1 cellular context compared by ENCODE assay signal in the genomic region with DNA sequence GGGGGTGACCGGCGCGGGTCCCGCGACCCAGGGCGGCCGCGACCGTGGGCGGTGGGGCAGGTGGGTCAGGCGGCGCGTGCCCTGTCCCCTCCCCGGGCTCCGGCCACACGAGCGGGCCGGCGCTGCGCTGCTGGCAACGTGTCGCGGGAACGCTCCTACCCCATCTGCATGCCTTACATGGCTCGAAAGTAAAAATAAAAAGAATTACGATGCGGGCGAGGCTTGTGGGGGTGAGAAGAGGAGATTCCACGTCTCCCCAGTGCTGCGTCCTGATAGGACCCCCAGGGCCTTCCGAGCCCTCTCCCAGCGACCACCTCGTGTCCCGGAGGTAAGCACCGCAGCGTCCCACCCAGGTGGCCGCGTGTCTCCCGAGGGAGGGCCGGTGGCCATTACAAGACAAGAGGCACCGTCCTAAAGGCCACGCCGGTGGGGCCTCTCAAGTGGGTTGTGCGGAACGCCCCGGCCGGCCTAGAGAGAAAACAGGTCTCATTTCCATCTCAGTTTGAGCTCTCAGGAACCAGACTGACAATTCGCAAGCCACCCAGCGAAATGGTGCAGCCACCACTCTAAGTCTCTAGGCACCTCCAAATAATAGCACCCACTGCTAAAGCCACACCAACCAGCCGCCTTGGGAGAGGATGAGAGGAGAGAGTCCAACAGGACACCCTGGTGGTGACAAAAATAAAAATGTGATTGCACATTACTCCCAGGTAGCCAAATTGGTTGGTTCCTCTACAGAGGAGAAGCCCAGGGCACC.
TF ChIP-seq lines count a peak whose summit lies in the region.

No MANE protein-coding gene starts in this region.

TF ChIP-seq in H1, 55 proteins besides CTCF, POLR2A, EP300 and RAD21:
- TF ChIP-seq GABPA (IDR thresholded peaks at IDR 0.05; ENCODE audit: borderline replicate concordance, insufficient read depth, low read length) (0 out of 2 replicates have a peak, but pooled peaks have one; percentile 6), JUND (IDR thresholded peaks at IDR 0.05; ENCODE audit: low read length) (no peak), MAX (IDR thresholded peaks at IDR 0.05) (peak; percentile 71), SRF (IDR thresholded peaks at IDR 0.05; ENCODE audit: low read depth, low read length) (peak; percentile 51; the same call in 1 of the 2 replicates), RNF2 (IDR thresholded peaks at IDR 0.05; ENCODE audit: borderline replicate concordance, low read depth, low read length, missing control alignments, poor library complexity, severe bottlenecking) (no peak), PHF8 (conservative IDR thresholded peaks at IDR 0.05; ENCODE audit: low read depth, low read length) (peak; percentile 55; the same call in 1 of the 2 replicates), RBBP5 (IDR thresholded peaks at IDR 0.05; ENCODE audit: borderline replicate concordance, low read depth, low read length) (peak; percentile 65; the same call in 1 of the 2 replicates), E2F6 (IDR thresholded peaks at IDR 0.05) (peak; percentile 53; the same call in 1 of the 2 replicates), YY1 (IDR thresholded peaks at IDR 0.05; ENCODE audit: low read depth, low read length) (peak; percentile 51; the same call in 1 of the 2 replicates), SUZ12 (IDR thresholded peaks at IDR 0.05; ENCODE audit: low read length) (no peak), BCL11A (IDR thresholded peaks at IDR 0.05; ENCODE audit: low read depth in 2 of 2, low read length in 2 of 2) (no peak), ASH2L (IDR thresholded peaks at IDR 0.05; ENCODE audit: low read length) (peak; percentile 75)
- TF ChIP-seq, protein P1, sequence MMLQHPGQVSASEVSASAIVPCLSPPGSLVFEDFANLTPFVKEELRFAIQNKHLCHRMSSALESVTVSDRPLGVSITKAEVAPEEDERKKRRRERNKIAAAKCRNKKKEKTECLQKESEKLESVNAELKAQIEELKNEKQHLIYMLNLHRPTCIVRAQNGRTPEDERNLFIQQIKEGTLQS (IDR thresholded peaks at IDR 0.05; ENCODE audit: insufficient read depth, low read depth, low read length) = no peak
